Comparison of ENCODE assay signal across 8 cellular contexts in genomic region chr20:37611852-37612251, GRCh38.
"Had no signal": no experiment of that assay in that cellular context is flagged by ENCODE, and none has a peak within 500 bp of the region (broad histone marks: within the 10 kb centered on the region; RNA-seq: fewer than 3 reads in every experiment).

No MANE protein-coding gene starts in this region.

- H3K4me3 ChIP-seq: GM12878 had no signal

- ATAC-seq: GM12878 had no signal

- FAIRE-seq: G401.6, GM12878, GM12891, GM12892, GM18507, GM19239 had no signal

- DNase-seq: GDM1, GF-D8 had no signal
